8 cellular contexts compared by ENCODE assay signal in genomic region chr1:211606327-211606913, GRCh38. TPM values are rescaled to one million over a fixed set of nuclear protein-coding genes. Genes with fewer than 3 reads are reported as not detected.
DNase-seq lines count a peak whose midpoint lies in the region; ATAC-seq and TF ChIP-seq lines count a peak whose summit lies in the region.

No MANE protein-coding gene starts in this region.

- intact Hi-C loops in activated T-helper 2 cell treated with anti-CD3 and anti-CD28 coated beads, Interferon-gamma antibody, Interleukin-2, Interleukin-4, amounts not matched to agents 10 μg/mL and 5 μg/mL and 100 μg/mL, durations not matched to agents 14 hours and 24 hours and 36 hours (cut with micrococcal nuclease), result no loop called here
- intact Hi-C loops in body of pancreas (cut with DNase I), result no loop called here

- H3K4me1 ChIP-seq in body of pancreas, result peaks cover 5% of the 10 kb centered on the region

- no peaks in the 10 kb centered on the region for H3K9me3 Mint-ChIP-seq in activated T-helper 2 cell treated with anti-CD3 and anti-CD28 coated beads, Interferon-gamma antibody, Interleukin-2, Interleukin-4, amounts not matched to agents 10 μg/mL and 5 μg/mL and 100 μg/mL, durations not matched to agents 14 hours and 24 hours and 36 hours
- H3K9me3 Mint-ChIP-seq in stimulated activated memory B cell treated with anti-CD40 and anti-IgM and Interleukin-4, amounts not matched to agents 10 μg/mL and 1 μg/mL and 100 μg/mL, for 72 hours, result no peaks in the 10 kb centered on the region

- peaks cover 5% of the 10 kb centered on the region for H3K27me3 Mint-ChIP-seq in activated T-helper 2 cell treated with anti-CD3 and anti-CD28 coated beads, Interferon-gamma antibody, Interleukin-2, Interleukin-4, amounts not matched to agents 10 μg/mL and 5 μg/mL and 100 μg/mL, durations not matched to agents 14 hours and 24 hours and 36 hours (ENCODE audit: low read depth)
- no peaks in the 10 kb centered on the region for H3K27me3 Mint-ChIP-seq in stimulated activated memory B cell treated with anti-CD40 and anti-IgM and Interleukin-4, amounts not matched to agents 10 μg/mL and 1 μg/mL and 100 μg/mL, for 72 hours

- H3K27me3 ChIP-seq in body of pancreas, result no peaks in the 10 kb centered on the region

- peak overlapping the region; percentile 86 for H3K27ac Mint-ChIP-seq in activated T-helper 2 cell treated with anti-CD3 and anti-CD28 coated beads, Interferon-gamma antibody, Interleukin-2, Interleukin-4, amounts not matched to agents 10 μg/mL and 5 μg/mL and 100 μg/mL, durations not matched to agents 14 hours and 24 hours and 36 hours
- H3K27ac Mint-ChIP-seq in stimulated activated memory B cell treated with anti-CD40 and anti-IgM and Interleukin-4, amounts not matched to agents 10 μg/mL and 1 μg/mL and 100 μg/mL, for 72 hours, result peak overlapping the region; percentile 97

- no peak for TF ChIP-seq CTCF in body of pancreas (IDR thresholded peaks at IDR 0.05)

- H3K4me3 ChIP-seq in body of pancreas, result no peak overlapping the region

- H3K36me3 ChIP-seq in body of pancreas (replicated peaks in 1 of 2; ENCODE audit: insufficient read depth in 1 of 2, low read depth in 2 of 2), result no peaks in the 10 kb centered on the region

- peak overlapping the region in 1 of 4 donors; percentile 65 for H3K27ac ChIP-seq in body of pancreas

- H3K9me3 ChIP-seq in body of pancreas, result no peaks in the 10 kb centered on the region

- H3K4me3 Mint-ChIP-seq in activated T-helper 2 cell treated with anti-CD3 and anti-CD28 coated beads, Interferon-gamma antibody, Interleukin-2, Interleukin-4, amounts not matched to agents 10 μg/mL and 5 μg/mL and 100 μg/mL, durations not matched to agents 14 hours and 24 hours and 36 hours (ENCODE audit: low read depth), result peak overlapping the region; percentile 73
- H3K4me3 Mint-ChIP-seq in stimulated activated memory B cell treated with anti-CD40 and anti-IgM and Interleukin-4, amounts not matched to agents 10 μg/mL and 1 μg/mL and 100 μg/mL, for 72 hours, result peak overlapping the region; percentile 95

- no peak for TF ChIP-seq POLR2A in body of pancreas (IDR thresholded peaks at IDR 0.05)

- DNase-seq in CD1c-positive myeloid dendritic cell (ENCODE audit: extremely low spot score) (peak; percentile 65), NCI-H2029 treated with DMSO at 0.1 percent for 48 hours (lab: John Stamatoyannopoulos, UW) (no peak), COLO668 (lab: John Stamatoyannopoulos, UW; ENCODE audit: unreplicated experiment) (no peak), body of pancreas (no peak)
- DNase-seq in activated T-helper 2 cell treated with anti-CD3 and anti-CD28 coated beads, Interferon-gamma antibody, Interleukin-2, Interleukin-4, amounts not matched to agents 10 μg/mL and 5 μg/mL and 100 μg/mL, durations not matched to agents 14 hours and 24 hours and 36 hours (ENCODE audit: low spot score), result no peak

- peak; percentile 91 for ATAC-seq in GM19328 (IDR thresholded peaks at IDR 0.05; ENCODE audit: unreplicated experiment)
- peak; percentile 76 for ATAC-seq in HG03280 (IDR thresholded peaks at IDR 0.05; ENCODE audit: unreplicated experiment)
- peak; percentile 94 for ATAC-seq in stimulated activated memory B cell treated with anti-CD40 and anti-IgM and Interleukin-4, amounts not matched to agents 10 μg/mL and 1 μg/mL and 100 μg/mL, for 72 hours
- no peak for ATAC-seq in body of pancreas

- peaks cover 22% of the 10 kb centered on the region for H3K4me1 Mint-ChIP-seq in activated T-helper 2 cell treated with anti-CD3 and anti-CD28 coated beads, Interferon-gamma antibody, Interleukin-2, Interleukin-4, amounts not matched to agents 10 μg/mL and 5 μg/mL and 100 μg/mL, durations not matched to agents 14 hours and 24 hours and 36 hours (ENCODE audit: low read depth)
- H3K4me1 Mint-ChIP-seq in stimulated activated memory B cell treated with anti-CD40 and anti-IgM and Interleukin-4, amounts not matched to agents 10 μg/mL and 1 μg/mL and 100 μg/mL, for 72 hours, result peaks cover 39% of the 10 kb centered on the region

- no peaks in the 10 kb centered on the region for H3K36me3 Mint-ChIP-seq in activated T-helper 2 cell treated with anti-CD3 and anti-CD28 coated beads, Interferon-gamma antibody, Interleukin-2, Interleukin-4, amounts not matched to agents 10 μg/mL and 5 μg/mL and 100 μg/mL, durations not matched to agents 14 hours and 24 hours and 36 hours (ENCODE audit: low read depth)
- H3K36me3 Mint-ChIP-seq in stimulated activated memory B cell treated with anti-CD40 and anti-IgM and Interleukin-4, amounts not matched to agents 10 μg/mL and 1 μg/mL and 100 μg/mL, for 72 hours, result no peaks in the 10 kb centered on the region

- 75 to 87% methylated on average over 8 of the region's 8 CpGs for WGBS in body of pancreas, 2 donors

RNA-seq across cellular contexts. Expression of gene SLC30A1, which starts 27.5 kb away (rescaled TPM):
- total RNA-seq in activated T-helper 2 cell treated with anti-CD3 and anti-CD28 coated beads, Interferon-gamma antibody, Interleukin-2, Interleukin-4, amounts not matched to agents 10 μg/mL and 5 μg/mL and 100 μg/mL, durations not matched to agents 14 hours and 24 hours and 36 hours, result 7.9 and 8.0 TPM in 2 replicates
- total RNA-seq in body of pancreas, result 10 to 100 TPM in 1 of 2 donors, 1 to 10 TPM in 1; 7.3 to 11.5 TPM
